In the genomic region with DNA sequence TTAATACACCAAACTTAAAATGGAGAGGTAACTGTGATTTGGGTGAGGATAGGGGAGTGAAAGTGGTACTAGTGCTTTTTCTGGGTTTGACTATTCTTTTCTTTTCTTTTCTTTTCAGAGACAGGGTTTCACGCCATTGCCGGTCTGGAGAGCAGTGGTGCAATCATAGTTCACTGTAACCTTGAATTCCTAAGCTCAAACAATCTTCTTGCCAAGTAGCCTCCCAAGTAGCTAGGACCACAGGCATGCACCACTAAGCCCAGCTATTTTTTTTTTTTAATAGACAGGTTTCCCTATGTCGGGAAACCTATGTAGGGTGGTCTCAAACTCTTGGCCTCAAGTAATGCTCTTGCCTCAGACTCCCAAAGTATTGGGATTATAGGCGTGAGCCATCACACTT, we compare ENCODE assay signal across 17 cellular contexts.
"Had no signal": no experiment of that assay in that cellular context is flagged by ENCODE, and none has a peak within 500 bp of the region (broad histone marks: within the 10 kb centered on the region; RNA-seq: fewer than 3 reads in every experiment).

No MANE protein-coding gene starts in this region.

- ATAC-seq: activated T-cell treated with anti-CD3 and anti-CD28 coated beads, Interleukin-2, amount 50 U/mL, for 72 hours; foreskin keratinocyte; left colon; lower lobe of right lung; stimulated activated memory B cell treated with anti-CD40 and anti-IgM and Interleukin-4, amounts not matched to agents 10 μg/mL and 1 μg/mL and 100 μg/mL, for 72 hours had no signal

- H3K27me3 ChIP-seq: adrenal gland, foreskin keratinocyte, hepatocyte had no signal

- H3K27ac ChIP-seq: adrenal gland, foreskin keratinocyte, hepatocyte, lower lobe of right lung, sigmoid colon, spleen, thoracic aorta, VCaP had no signal

- H3K36me3 ChIP-seq: adrenal gland, lower lobe of right lung, sigmoid colon, spleen, thoracic aorta had no signal

- H2AFZ ChIP-seq: hepatocyte had no signal

- H3K4me1 ChIP-seq: adrenal gland, foreskin keratinocyte, lower lobe of right lung, sigmoid colon, spleen had no signal

- DNase-seq: activated CD4-positive, alpha-beta T cell treated with anti-CD3 and anti-CD28 coated beads, Interleukin-2, amount 50 U/mL, for 4 hours; activated gamma-delta T cell; activated T-cell treated with anti-CD3 and anti-CD28 coated beads, Interleukin-2, amount 50 U/mL, for 72 hours; cortex of kidney; foreskin keratinocyte; left colon; lower lobe of right lung; sigmoid colon; spleen; stimulated activated CD4-positive, alpha-beta T cell treated with anti-CD3 and anti-CD28 coated beads, Interleukin-4, amount 100 ng/mL, for 4 hours; SW 1271; T-helper 2 cell had no signal

- H3K4me2 ChIP-seq: hepatocyte had no signal

- H3K9me3 ChIP-seq: adrenal gland, lower lobe of right lung, sigmoid colon, spleen, thoracic aorta had no signal

- H3K4me3 ChIP-seq: adrenal gland, hepatocyte, lower lobe of right lung, sigmoid colon, spleen, thoracic aorta had no signal

- H3K79me2 ChIP-seq: hepatocyte had no signal
